9 cellular contexts compared by ENCODE assay signal in the genomic region with DNA sequence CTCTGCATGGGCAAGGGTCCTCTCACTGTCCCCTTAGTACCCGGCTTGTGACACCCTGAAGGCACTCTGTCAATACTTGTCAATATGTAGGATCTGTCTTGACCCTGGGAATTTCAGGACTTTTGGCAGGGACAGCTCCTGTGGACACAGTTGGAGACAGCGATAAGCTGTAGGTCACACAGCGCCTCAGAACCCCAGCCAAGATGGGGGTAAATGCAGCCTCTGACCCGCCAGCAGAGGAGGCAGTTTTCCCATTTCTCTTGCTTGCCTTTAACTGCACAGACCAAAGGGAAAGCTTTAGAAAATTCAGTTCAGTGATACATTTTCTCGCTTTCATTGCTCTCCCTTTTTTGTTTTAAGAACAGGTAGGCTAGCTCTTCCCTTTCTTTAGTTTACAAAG. TPM values are rescaled to one million over a fixed set of nuclear protein-coding genes. Genes with fewer than 3 reads are reported as not detected.
A peak's percentile ranks its signal among the peaks of the same experiment; 100 is the strongest.
DNase-seq lines count a peak whose midpoint lies in the region; ATAC-seq and TF ChIP-seq lines count a peak whose summit lies in the region.
"Had no signal": no experiment of that assay in that cellular context is flagged by ENCODE, and none has a peak within 500 bp of the region (broad histone marks: within the 10 kb centered on the region; RNA-seq: fewer than 3 reads in every experiment).

No MANE protein-coding gene starts in this region.

- no peaks in the 10 kb centered on the region for H3K79me1 ChIP-seq in mesendoderm (ENCODE audit: low read length)

- no peak overlapping the region for H4K5ac ChIP-seq in mesendoderm (ENCODE audit: low read length)

- no peak overlapping the region for H3K56ac ChIP-seq in mesendoderm (ENCODE audit: low read length)

- H3K79me2 ChIP-seq in mesendoderm (ENCODE audit: control insufficient read depth, insufficient read depth, low read length), result no peaks in the 10 kb centered on the region

- H3K18ac ChIP-seq in mesendoderm (ENCODE audit: low read length), result no peak overlapping the region

- TF ChIP-seq EP300 in gastroesophageal sphincter (IDR thresholded peaks at IDR 0.05), result no peak

- no peak overlapping the region for H2BK15ac ChIP-seq in mesendoderm (replicated peaks; ENCODE audit: low read depth)

- H3K27ac ChIP-seq in mesendoderm (ENCODE audit: low read depth, low read length) (no peak overlapping the region), gastroesophageal sphincter (no peak overlapping the region)

- TF ChIP-seq CTCF in GM06990 (IDR thresholded peaks at IDR 0.05; ENCODE audit: insufficient read depth, low read length, poor library complexity, severe bottlenecking) (peak; percentile 34), gastroesophageal sphincter (IDR thresholded peaks at IDR 0.05) (no peak)

- H3K23ac ChIP-seq in mesendoderm (ENCODE audit: low read length), result no peak overlapping the region

- no peak overlapping the region for H3K4me2 ChIP-seq in mesendoderm (ENCODE audit: low read length)

- no peaks in the 10 kb centered on the region for H3K9me3 ChIP-seq in gastroesophageal sphincter

- no peak overlapping the region for H3K4ac ChIP-seq in mesendoderm (ENCODE audit: low read depth, low read length)

- H2AK5ac ChIP-seq in mesendoderm (ENCODE audit: low read length), result no peak overlapping the region

- no CpG with 5 or more reads among the region's 5 CpGs for WGBS in mesendoderm (ENCODE audit: extremely low coverage, insufficient coverage, low lambda C conversion rate)
- 69 to 76% methylated on average over 4 to 5 of the region's 5 CpGs for WGBS in gastroesophageal sphincter (ENCODE audit: low coverage in 1 of 2), 2 donors

- no peak for TF ChIP-seq POLR2A in gastroesophageal sphincter (IDR thresholded peaks at IDR 0.05)

- H3K4me1 ChIP-seq in mesendoderm (ENCODE audit: control insufficient read depth, low read depth, low read length) (no peaks in the 10 kb centered on the region), gastroesophageal sphincter (no peaks in the 10 kb centered on the region)

- H3K4me3 ChIP-seq in GM06990 (replicated peaks; ENCODE audit: low read depth, low read length) (no peak overlapping the region), mesendoderm (ENCODE audit: low read length) (no peak overlapping the region), gastroesophageal sphincter (no peak overlapping the region)

- H3K27me3 ChIP-seq in GM06990 (replicated peaks; ENCODE audit: control insufficient read depth, insufficient read depth, low read length) (no peaks in the 10 kb centered on the region; the same call in none of the 2 replicates), mesendoderm (ENCODE audit: insufficient read depth, low read length, poor library complexity) (no peaks in the 10 kb centered on the region), gastroesophageal sphincter (no peaks in the 10 kb centered on the region)

- no peak overlapping the region for H3K9ac ChIP-seq in mesendoderm (ENCODE audit: low read length)

- H2BK120ac ChIP-seq in mesendoderm (ENCODE audit: low read depth, low read length), result no peak overlapping the region

- no peak overlapping the region for H2BK5ac ChIP-seq in mesendoderm (ENCODE audit: low read length)

- H3K36me3 ChIP-seq in GM06990 (ENCODE audit: control insufficient read depth, insufficient read depth, low read length) (no peaks in the 10 kb centered on the region), mesendoderm (ENCODE audit: control insufficient read depth, insufficient read depth, low read length) (no peaks in the 10 kb centered on the region), gastroesophageal sphincter (no peaks in the 10 kb centered on the region)

- ATAC-seq in GM21423 (IDR thresholded peaks at IDR 0.05; ENCODE audit: unreplicated experiment), result no peak
- ATAC-seq in gastroesophageal sphincter, result no peak

- no peak for DNase-seq in GM06990 (ENCODE audit: extremely low read depth, insufficient read length)
- DNase-seq in HuH-7 (ENCODE audit: low spot score), result peak; percentile 55
- DNase-seq in amniotic epithelial cell (ENCODE audit: low read depth), result peak; percentile 8
- DNase-seq in mesendoderm, result peak; percentile 88
- DNase-seq in NCI-H146 treated with DMSO at 0.1 percent for 48 hours (lab: John Stamatoyannopoulos, UW; ENCODE audit: unreplicated experiment), result no peak
- no peak for DNase-seq in DMS114 treated with DMSO at 0.1 percent for 48 hours (lab: John Stamatoyannopoulos, UW; ENCODE audit: unreplicated experiment)
- DNase-seq: NCI-H774 had no signal

- H4K8ac ChIP-seq in mesendoderm (ENCODE audit: low read depth, low read length), result no peak overlapping the region

RNA-seq across cellular contexts. Expression of gene KLHL29, which starts 54.8 kb away (rescaled TPM):
- 1.7 TPM for polyA plus RNA-seq in mesendoderm (2013, experiment 1 of 2)
- polyA plus RNA-seq in mesendoderm (2013, experiment 2 of 2), result 1.6 TPM
- total RNA-seq in gastroesophageal sphincter, result 10 to 100 TPM; 15.2 to 31.5 (median 24.2) TPM

Comparison
In these comparisons a context has a peak if more than half of its experiments do, and no peak if none do; other contexts are left out.
1. DNase-seq: peak in HuH-7 (single experiment), amniotic epithelial cell (single experiment) and mesendoderm (single experiment); none in GM06990 (single experiment), NCI-H146 treated with DMSO at 0.1 percent for 48 hours (single experiment) and DMS114 treated with DMSO at 0.1 percent for 48 hours (single experiment).